Comparison of ENCODE assay signal across 8 cellular contexts in genomic region chr5:40755407-40756365, GRCh38. TPM values are rescaled to one million over a fixed set of nuclear protein-coding genes. Genes with fewer than 3 reads are reported as not detected.
A peak's percentile ranks its signal among the peaks of the same experiment; 100 is the strongest.
DNase-seq lines count a peak whose midpoint lies in the region; ATAC-seq and TF ChIP-seq lines count a peak whose summit lies in the region.

Gene TTC33 (minus strand): TSS chr5:40755961. CDS start chr5:40747018, 8,943 bp downstream.

- H3K27me3 ChIP-seq in Caco-2 (replicated peaks; ENCODE audit: control insufficient read depth, insufficient read depth, low read length) (no peaks in the 10 kb centered on the region), endocrine pancreas (ENCODE audit: control insufficient read depth, insufficient read depth, low read length) (no peaks in the 10 kb centered on the region), mesenchymal stem cell (ENCODE audit: control insufficient read depth in 1 of 2, insufficient read depth in 1 of 2, low read length in 2 of 2) (no peaks in the 10 kb centered on the region)

- H3K4me1 Mint-ChIP-seq in Caco-2 (ENCODE audit: low read depth, unreplicated experiment), result no peaks in the 10 kb centered on the region

- POLR2A ChIA-PET in Caco-2 (lab: Charles Lee), result interaction anchor here (0.8 kb wide), 1 partner anchor 43 kb away, joined by 3 read pairs; the partner anchor contains the start of gene PRKAA1

- H3K4me3 ChIP-seq in Caco-2 (ENCODE audit: low read depth, low read length), result peak within 1 kb of the TSS; percentile 56
- H3K4me3 ChIP-seq in endocrine pancreas (ENCODE audit: control insufficient read depth, insufficient read depth, low read length), result peak within 1 kb of the TSS; percentile 93
- H3K4me3 ChIP-seq in mesenchymal stem cell (ENCODE audit: insufficient read depth in 1 of 2, low read depth in 1 of 2, low read length in 2 of 2), result peak within 1 kb of the TSS; percentile 92 to 97

- BruUV-seq in Caco-2 (replicated peaks; lab: Mats Ljungman, UMichigan), result TSS peak; percentile 65

- no peak within 1 kb of the TSS for H3K23ac ChIP-seq in mesenchymal stem cell (ENCODE audit: low read length in 2 of 2)

- peak within 1 kb of the TSS; percentile 37 to 84 for H2BK12ac ChIP-seq in mesenchymal stem cell (ENCODE audit: low read length in 2 of 2)

- H3K36me3 ChIP-seq in Caco-2 (ENCODE audit: control insufficient read depth, insufficient read depth, low read length), result no peaks in the 10 kb centered on the region
- H3K36me3 ChIP-seq in endocrine pancreas (ENCODE audit: control insufficient read depth, insufficient read depth, low read length), result no peaks in the 10 kb centered on the region
- peaks cover 7 to 31% of the 10 kb centered on the region in 2 experiments for H3K36me3 ChIP-seq in mesenchymal stem cell (ENCODE audit: control insufficient read depth in 1 of 2, insufficient read depth in 2 of 2, low read depth in 1 of 2, low read length in 2 of 2)

- H3K18ac ChIP-seq in mesenchymal stem cell (ENCODE audit: low read depth in 1 of 2, low read length in 2 of 2), result peak within 1 kb of the TSS; percentile 71 to 89

- H4K8ac ChIP-seq in mesenchymal stem cell (ENCODE audit: low read length), result peak within 1 kb of the TSS; percentile 93

- TF ChIP-seq CTCF in Caco-2 (IDR thresholded peaks at IDR 0.05; ENCODE audit: insufficient read depth in 1 of 2, low read depth in 1 of 2, low read length in 1 of 2, severe bottlenecking in 1 of 2, unreplicated experiment in 1 of 2), result peak; percentile 55 to 89

- H4K91ac ChIP-seq in mesenchymal stem cell (ENCODE audit: low read length), result no peak within 1 kb of the TSS

- no peak within 1 kb of the TSS for H3K4me3 Mint-ChIP-seq in Caco-2 (ENCODE audit: unreplicated experiment)

- H3K4me1 ChIP-seq in Caco-2, result peaks cover 8% of the 10 kb centered on the region; the same call in 1 of the 2 replicates
- peaks cover 12% of the 10 kb centered on the region for H3K4me1 ChIP-seq in endocrine pancreas (ENCODE audit: control insufficient read depth, insufficient read depth, low read length)
- no peaks in the 10 kb centered on the region for H3K4me1 ChIP-seq in mesenchymal stem cell (ENCODE audit: control insufficient read depth, insufficient read depth, low read depth, low read length)

- H3K14ac ChIP-seq in mesenchymal stem cell (ENCODE audit: low read length in 2 of 2), result peak within 1 kb of the TSS in 1 of 2 experiments; percentile 26

- peak within 1 kb of the TSS; percentile 68 for H2BK120ac ChIP-seq in mesenchymal stem cell (ENCODE audit: low read depth, low read length)

- peak within 1 kb of the TSS; percentile 66 for H2AFZ ChIP-seq in mesenchymal stem cell (ENCODE audit: low read depth, low read length)

- intact Hi-C loops in Caco-2 (cut with micrococcal nuclease; ENCODE audit: unreplicated experiment), result loop anchor here (1.0 to 2.0 kb wide), 5 partner anchors 19 to 124 kb away; partner anchors contain the start of genes PRKAA1 and RPL37

- CTCF ChIA-PET in Caco-2 (lab: Charles Lee), result interaction anchor here (1.3 kb wide), 1 partner anchor 43 kb away, joined by 4 read pairs; the partner anchor contains the start of gene PRKAA1

- H3K4ac ChIP-seq in mesenchymal stem cell (ENCODE audit: low read depth in 1 of 2, low read length in 2 of 2), result peak within 1 kb of the TSS; percentile 65 to 71

- 10% methylated on average over 79 of the region's 80 CpGs for WGBS in mesenchymal stem cell

- H3K9me3 Mint-ChIP-seq in Caco-2 (ENCODE audit: unreplicated experiment), result no peaks in the 10 kb centered on the region

- peak; percentile 95 to 96 for DNase-seq in Caco-2
- peak; percentile 94 for DNase-seq in HT1080 (ENCODE audit: low read depth)
- DNase-seq in NOMO-1 (lab: John Stamatoyannopoulos, UW; ENCODE audit: unreplicated experiment in 2 of 2), result peak; percentile 99
- DNase-seq in activated CD8-positive, alpha-beta memory T cell treated with anti-CD3 and anti-CD28 coated beads for 4 hours (ENCODE audit: low read depth in 2 of 2), result peak; percentile 85 to 91
- DNase-seq in mesenchymal stem cell, result peak; percentile 96
- peak; percentile 88 for DNase-seq in stimulated activated CD8-positive, alpha-beta memory T cell treated with anti-CD3 and anti-CD28 coated beads, Interleukin-12 subunit alpha, Interleukin-12 subunit beta, amount 100 ng/mL, for 4 hours (ENCODE audit: low read depth)

- no peaks in the 10 kb centered on the region for H3K36me3 Mint-ChIP-seq in Caco-2 (ENCODE audit: insufficient read depth, unreplicated experiment)

- H3K9ac ChIP-seq in endocrine pancreas (ENCODE audit: control insufficient read depth, insufficient read depth, low read length), result peak within 1 kb of the TSS; percentile 92
- H3K9ac ChIP-seq in mesenchymal stem cell (ENCODE audit: low read length), result peak within 1 kb of the TSS; percentile 99

- H2AK5ac ChIP-seq in mesenchymal stem cell (ENCODE audit: low read length, severe bottlenecking), result no peak within 1 kb of the TSS

- H3K27ac Mint-ChIP-seq in Caco-2 (ENCODE audit: unreplicated experiment), result no peak within 1 kb of the TSS

- peak within 1 kb of the TSS; percentile 86 for H3K4me2 ChIP-seq in mesenchymal stem cell (ENCODE audit: low read length, poor library complexity, severe bottlenecking)

- H3K27me3 Mint-ChIP-seq in Caco-2 (ENCODE audit: insufficient read depth, unreplicated experiment), result no peaks in the 10 kb centered on the region

- no peak within 1 kb of the TSS for H2BK15ac ChIP-seq in mesenchymal stem cell (ENCODE audit: low read depth, poor library complexity, severe bottlenecking)

- ATAC-seq in GM21360 (IDR thresholded peaks at IDR 0.05; ENCODE audit: unreplicated experiment), result peak; percentile 86

- peaks cover 4% of the 10 kb centered on the region for H3K79me1 ChIP-seq in mesenchymal stem cell (replicated peaks; ENCODE audit: low read length, poor library complexity, severe bottlenecking)

- peak within 1 kb of the TSS; percentile 35 for H2BK5ac ChIP-seq in mesenchymal stem cell (ENCODE audit: low read depth, low read length, poor library complexity, severe bottlenecking)

- peak within 1 kb of the TSS; percentile 81 for H3K27ac ChIP-seq in mesenchymal stem cell (ENCODE audit: low read length, poor library complexity, severe bottlenecking)

- H3K9me3 ChIP-seq in Caco-2 (no peaks in the 10 kb centered on the region), endocrine pancreas (ENCODE audit: control insufficient read depth, low read length) (no peaks in the 10 kb centered on the region), mesenchymal stem cell (ENCODE audit: control insufficient read depth, low read length) (no peaks in the 10 kb centered on the region)

RNA-seq across cellular contexts. Expression of gene TTC33, which starts in this region (rescaled TPM):
- 8.6 and 10.4 TPM in 2 replicates for total RNA-seq in Caco-2 (2022)
- 5.8 and 8.4 TPM in 2 replicates for total RNA-seq in HT1080 (2014; rRNA removed; shearing (Covaris generic))
- 7.7 and 8.7 TPM in 2 replicates for polyA plus RNA-seq in HT1080 (2015; cell fraction: cytosol; rRNA removed)
- polyA plus RNA-seq in HT1080 (2015; cell fraction: nucleus; rRNA removed), result 6.2 and 9.4 TPM in 2 replicates
- polyA plus RNA-seq in mesenchymal stem cell (2013, experiment 1 of 2), result 6.4 TPM
- polyA plus RNA-seq in mesenchymal stem cell (2013, experiment 2 of 2), result 6.5 TPM

Comparison
In these comparisons a context has a peak if more than half of its experiments do, and no peak if none do; other contexts are left out.
1. Peak in every context shown above with its lines: DNase-seq, ATAC-seq, H3K4me3 ChIP-seq and H3K27ac ChIP-seq.